Comparison of ENCODE assay signal across 1 cellular context in the genomic region with DNA sequence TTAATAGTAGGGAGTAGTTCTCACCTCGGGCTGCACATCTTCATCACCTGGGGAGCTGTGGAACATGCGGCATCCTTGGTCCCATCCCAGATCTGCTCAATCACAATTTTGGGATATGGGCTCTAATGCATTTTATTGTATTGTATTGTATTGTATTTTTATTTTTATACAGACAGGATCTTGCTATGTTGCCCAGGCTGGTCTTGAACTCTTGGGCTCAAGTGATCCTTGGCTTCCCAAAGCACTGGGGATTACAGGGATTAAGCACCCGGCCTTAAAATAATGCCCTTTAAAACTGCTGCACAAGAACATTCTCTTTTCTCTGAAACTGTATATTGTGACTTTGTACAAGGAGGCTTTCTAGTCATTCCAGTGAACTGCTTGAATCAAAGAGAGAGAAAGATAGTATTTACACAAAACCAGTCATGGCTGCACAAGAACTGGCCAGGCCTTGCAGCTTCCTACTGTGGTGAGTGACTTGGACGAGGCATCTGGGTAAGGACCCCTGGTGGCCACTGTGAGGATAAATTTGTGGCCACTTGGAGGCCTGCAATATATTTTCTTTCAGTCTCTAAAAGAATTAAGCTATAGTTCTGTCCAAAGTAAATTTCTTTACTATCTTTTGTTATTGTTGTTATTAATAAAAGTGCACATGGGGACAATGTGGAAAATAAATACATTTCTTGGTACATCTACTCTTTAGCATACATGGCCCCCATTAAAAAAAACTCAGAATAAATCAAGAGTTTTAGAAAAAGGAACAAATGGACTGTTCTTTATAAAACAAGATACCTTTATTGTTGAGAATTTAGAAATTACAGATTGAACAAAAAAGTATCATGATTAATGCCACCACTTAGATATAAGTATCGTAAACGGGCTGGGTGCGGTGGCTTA.
TF ChIP-seq lines count a peak whose summit lies in the region.

No MANE protein-coding gene starts in this region.

TF ChIP-seq in IMR-90, 13 proteins besides CTCF, POLR2A, EP300 and RAD21 (continued from another document):
- no peak for TF ChIP-seq ELK1 (IDR thresholded peaks at IDR 0.05; ENCODE audit: borderline replicate concordance, low read depth, low read length)
